26 cellular contexts compared by ENCODE assay signal in the genomic region with DNA sequence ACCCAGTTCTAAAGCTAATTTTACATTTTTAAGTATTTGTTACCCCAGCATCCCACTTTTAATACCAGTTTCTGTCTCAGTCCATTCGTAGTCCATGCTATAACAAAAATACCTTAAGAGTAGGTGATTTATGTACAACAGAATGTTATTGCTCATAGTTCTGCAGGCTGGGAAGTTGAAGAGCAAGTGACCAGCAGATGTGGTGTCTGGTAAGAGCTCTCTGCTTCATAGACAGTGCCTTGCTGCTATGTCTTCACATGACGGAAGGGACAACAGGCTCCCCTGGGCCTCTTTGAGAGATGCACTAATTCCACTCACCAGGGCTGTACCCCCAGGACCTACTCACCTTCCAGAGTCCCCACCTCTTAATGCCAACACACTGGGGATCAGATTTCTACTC.
DNase-seq lines count a peak whose midpoint lies in the region; ATAC-seq, FAIRE-seq and TF ChIP-seq lines count a peak whose summit lies in the region.
"Had no signal": no experiment of that assay in that cellular context is flagged by ENCODE, and none has a peak within 500 bp of the region (broad histone marks: within the 10 kb centered on the region; RNA-seq: fewer than 3 reads in every experiment).

No MANE protein-coding gene starts in this region.

- dilution Hi-C loops in keratinocyte (cut with MboI; ENCODE audit: extremely low pct_ligation_motif_present, low sequenced_read_pairs) = no loop called here

- H3K27me3 ChIP-seq in brain microvascular endothelial cell (replicated peaks) = no peaks in the 10 kb centered on the region
- H3K27me3 ChIP-seq in keratinocyte (ENCODE audit: control insufficient read depth, extremely low read depth, insufficient read depth, low read length) = no peaks in the 10 kb centered on the region
- H3K27me3 ChIP-seq in smooth muscle cell (ENCODE audit: low read depth) = no peaks in the 10 kb centered on the region
- no peaks in the 10 kb centered on the region for H3K27me3 ChIP-seq in H7 (ENCODE audit: control insufficient read depth, insufficient read depth, low read length)
- H3K27me3 ChIP-seq: hepatocyte had no signal

- H3K79me2 ChIP-seq in keratinocyte (ENCODE audit: control insufficient read depth, insufficient read depth, low read length) (no peaks in the 10 kb centered on the region), smooth muscle cell (ENCODE audit: low read depth) (peaks cover 47% of the 10 kb centered on the region)

- H3K4me1 ChIP-seq in keratinocyte (ENCODE audit: control insufficient read depth, extremely low read depth, insufficient read depth, low read length) = peaks cover 10% of the 10 kb centered on the region
- peaks cover 30% of the 10 kb centered on the region for H3K4me1 ChIP-seq in smooth muscle cell (ENCODE audit: low read depth)

- WGBS in smooth muscle cell (ENCODE audit: low lambda C conversion rate) = 27% methylated on average over 2 of the region's 2 CpGs

- H3K36me3 ChIP-seq in brain microvascular endothelial cell (replicated peaks) (peaks cover 21% of the 10 kb centered on the region), keratinocyte (ENCODE audit: control insufficient read depth in 2 of 2, extremely low read depth in 1 of 2, insufficient read depth in 2 of 2, low read length in 2 of 2) (no peaks in the 10 kb centered on the region), smooth muscle cell (ENCODE audit: low read depth) (no peaks in the 10 kb centered on the region), H7 (replicated peaks; ENCODE audit: control insufficient read depth, insufficient read depth, low read length) (no peaks in the 10 kb centered on the region)
- H3K36me3 ChIP-seq: WERI-Rb-1 had no signal

- no peaks in the 10 kb centered on the region for H3K9me1 ChIP-seq in keratinocyte (ENCODE audit: control insufficient read depth, extremely low read depth, insufficient read depth, low read length)

- peak overlapping the region; percentile 100 for H3K27ac ChIP-seq in brain microvascular endothelial cell
- no peak overlapping the region for H3K27ac ChIP-seq in keratinocyte (ENCODE audit: control insufficient read depth, insufficient read depth, low read length)
- H3K27ac ChIP-seq in smooth muscle cell (ENCODE audit: low read depth) = peak overlapping the region; percentile 100
- H3K27ac ChIP-seq: C4-2B, hepatocyte, KMS-11, WERI-Rb-1 had no signal

- ATAC-seq in GM21786 (IDR thresholded peaks at IDR 0.05; ENCODE audit: unreplicated experiment) = no peak
- ATAC-seq: HCT116; mucosa of descending colon; stimulated activated naive CD8-positive, alpha-beta T cell treated with anti-CD3 and anti-CD28 coated beads, Interleukin-15, Interleukin-2, amounts not matched to agents 100 U/mL and 50 U/mL, for 24 hours had no signal

- H3K4me2 ChIP-seq in keratinocyte (ENCODE audit: control insufficient read depth, extremely low read depth, insufficient read depth, low read depth, low read length) = no peak overlapping the region
- peak overlapping the region; percentile 65 for H3K4me2 ChIP-seq in smooth muscle cell
- H3K4me2 ChIP-seq: hepatocyte, KMS-11 had no signal

- peaks cover 74% of the 10 kb centered on the region for H3F3A ChIP-seq in smooth muscle cell (ENCODE audit: low read depth)

- DNase-seq in EL (peak; percentile 62), brain microvascular endothelial cell (no peak), keratinocyte (ENCODE audit: low read depth, low spot score) (no peak), smooth muscle cell (lab: John Stamatoyannopoulos, UW; ENCODE audit: unreplicated experiment) (no peak), epidermal melanocyte (ENCODE audit: insufficient read length, low spot score) (no peak), H7 (no peak), MV-4-11 (lab: John Stamatoyannopoulos, UW) (no peak)
- DNase-seq: activated CD4-positive, alpha-beta T cell treated with anti-CD3 and anti-CD28 coated beads, Interleukin-2, amount 50 U/mL, for 1 hour; activated CD8-positive, alpha-beta memory T cell treated with anti-CD3 and anti-CD28 coated beads, Interleukin-2, amount 50 U/mL, for 4 hours; activated effector memory CD4-positive, alpha-beta T cell treated with Interleukin-2 at 50 U/mL for 16 hours; foreskin melanocyte; immature natural killer cell; mucosa of descending colon; NCI-H2171 treated with DMSO at 0.1 percent for 48 hours; NCI-H524 treated with DMSO at 0.1 percent for 48 hours; stimulated activated CD4-positive, alpha-beta T cell treated with anti-CD3 and anti-CD28 coated beads, Interleukin-12 subunit alpha, Interleukin-12 subunit beta, amount 100 ng/mL, for 4 hours; stimulated activated CD4-positive, alpha-beta T cell treated with anti-CD3 and anti-CD28 coated beads, Interleukin-4, amount 100 ng/mL, for 4 hours; stimulated activated naive CD8-positive, alpha-beta T cell treated with anti-CD3 and anti-CD28 coated beads, Interleukin-15, Interleukin-2, amounts not matched to agents 100 U/mL and 50 U/mL, for 24 hours; WERI-Rb-1 had no signal

- peak; percentile 39 for FAIRE-seq in keratinocyte (lab: Jason Lieb, UNC)
- FAIRE-seq: G401.6, HTR-8/SVneo had no signal

- H2AFZ ChIP-seq in keratinocyte (ENCODE audit: control insufficient read depth, low read length) = no peak overlapping the region
- H2AFZ ChIP-seq in smooth muscle cell (ENCODE audit: low read depth) = no peak overlapping the region
- H2AFZ ChIP-seq: hepatocyte had no signal

- in situ Hi-C loops in brain microvascular endothelial cell (cut with HindIII; ENCODE audit: low pct_ligation_motif_present, low sequenced_read_pairs) = no loop called here

- no peaks in the 10 kb centered on the region for H3K9me3 ChIP-seq in keratinocyte (ENCODE audit: control insufficient read depth, low read depth, low read length)
- no peaks in the 10 kb centered on the region for H3K9me3 ChIP-seq in smooth muscle cell (replicated peaks; ENCODE audit: low read depth)
- H3K9me3 ChIP-seq: mucosa of descending colon had no signal

- H3K9ac ChIP-seq in keratinocyte (ENCODE audit: control insufficient read depth, extremely low read depth, insufficient read depth, low read length) = no peak overlapping the region
- H3K9ac ChIP-seq in smooth muscle cell (ENCODE audit: low read depth) = peak overlapping the region; percentile 60
- H3K9ac ChIP-seq: KMS-11 had no signal

- TF ChIP-seq CTCF in brain microvascular endothelial cell (IDR thresholded peaks at IDR 0.05; ENCODE audit: low read depth, low read length, missing control alignments) (no peak), keratinocyte (optimal IDR thresholded peaks at IDR 0.05 in 1 of 3, IDR thresholded peaks at IDR 0.05 in 1 of 3, conservative IDR thresholded peaks at IDR 0.05 in 1 of 3; ENCODE audit: extremely low read depth in 1 of 3, insufficient read depth in 2 of 3, low read length in 3 of 3) (no peak), smooth muscle cell (IDR thresholded peaks at IDR 0.05; ENCODE audit: borderline replicate concordance, insufficient read depth, poor library complexity, severe bottlenecking) (no peak)

- H4K20me1 ChIP-seq in keratinocyte (ENCODE audit: control insufficient read depth, extremely low read depth, insufficient read depth, low read length) (no peaks in the 10 kb centered on the region), smooth muscle cell (ENCODE audit: low read depth) (no peaks in the 10 kb centered on the region)

- H3K4me3 ChIP-seq in brain microvascular endothelial cell (ENCODE audit: low read depth, low read length) (no peak overlapping the region), keratinocyte (ENCODE audit: control insufficient read depth in 2 of 3, extremely low read depth in 1 of 3, insufficient read depth in 2 of 3, low read depth in 1 of 3, low read length in 3 of 3) (no peak overlapping the region), smooth muscle cell (no peak overlapping the region), H7 (ENCODE audit: insufficient read depth, low read depth, low read length) (no peak overlapping the region)
- H3K4me3 ChIP-seq: hepatocyte, mucosa of descending colon had no signal
